In the genomic region with DNA sequence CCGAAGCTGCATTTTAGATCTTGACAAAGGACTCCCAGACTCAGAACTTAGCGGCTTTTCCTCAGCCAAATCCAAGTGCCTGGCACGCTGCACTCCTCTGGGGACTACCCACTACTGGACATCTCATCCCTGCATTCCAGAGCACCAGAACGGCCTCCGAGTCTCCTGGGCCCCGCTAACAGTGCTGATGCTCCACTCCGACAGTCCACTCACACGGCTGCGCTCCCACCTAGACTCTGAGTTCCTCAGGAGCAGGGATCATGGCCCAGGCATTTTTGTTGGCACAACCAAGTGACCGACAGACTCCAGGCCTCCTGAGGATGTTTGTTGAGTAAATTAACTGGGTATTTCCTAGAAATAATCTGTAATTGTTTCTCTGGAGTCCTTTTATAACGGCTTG, we compare ENCODE assay signal across 14 cellular contexts.
DNase-seq lines count a peak whose midpoint lies in the region; ATAC-seq and TF ChIP-seq lines count a peak whose summit lies in the region.
"Had no signal": no experiment of that assay in that cellular context is flagged by ENCODE, and none has a peak within 500 bp of the region (broad histone marks: within the 10 kb centered on the region; RNA-seq: fewer than 3 reads in every experiment).

No MANE protein-coding gene starts in this region.

- TF ChIP-seq CTCF in endodermal cell (conservative IDR thresholded peaks at IDR 0.05), result no peak
- TF ChIP-seq CTCF in neural progenitor cell (IDR thresholded peaks at IDR 0.05), result no peak

- H3K9ac ChIP-seq in endodermal cell (ENCODE audit: extremely low read depth, low read length, poor library complexity, severe bottlenecking) (no peak overlapping the region), neural progenitor cell (no peak overlapping the region)
- H3K9ac ChIP-seq: BLaER1 treated with 17β-estradiol and CSF1 and Interleukin-3, amounts not matched to agents 10 nM and 100 nM had no signal

- no peaks in the 10 kb centered on the region for H3F3A ChIP-seq in neural progenitor cell (ENCODE audit: low read depth)

- H3K9me3 Mint-ChIP-seq in endodermal cell, result no peaks in the 10 kb centered on the region
- H3K9me3 Mint-ChIP-seq in neural progenitor cell, result no peaks in the 10 kb centered on the region
- H3K9me3 Mint-ChIP-seq: CD4-positive, alpha-beta T cell had no signal

- H3K36me3 Mint-ChIP-seq in endodermal cell (ENCODE audit: low read depth) (peaks cover 87% of the 10 kb centered on the region), neural progenitor cell (peaks cover 50% of the 10 kb centered on the region)

- H3K36me3 ChIP-seq in endodermal cell (ENCODE audit: control insufficient read depth, insufficient read depth, low read length) (peaks cover 94% of the 10 kb centered on the region), neural progenitor cell (peaks cover 28% of the 10 kb centered on the region), aorta (ENCODE audit: control insufficient read depth in 1 of 2, insufficient read depth in 2 of 2, low read length in 1 of 2) (peaks cover 3 to 22% of the 10 kb centered on the region in 2 donors)

- no peaks in the 10 kb centered on the region for H3K79me2 ChIP-seq in neural progenitor cell (ENCODE audit: low read depth)

- H3K27ac Mint-ChIP-seq in endodermal cell, result peak overlapping the region; percentile 71
- H3K27ac Mint-ChIP-seq in neural progenitor cell, result peak overlapping the region; percentile 20
- H3K27ac Mint-ChIP-seq: CD4-positive, alpha-beta T cell had no signal

- H3K4me1 Mint-ChIP-seq in endodermal cell (no peaks in the 10 kb centered on the region), neural progenitor cell (no peaks in the 10 kb centered on the region)

- intact Hi-C loops in left cardiac atrium (cut with DNase I) (no loop called here), Right ventricle myocardium inferior (cut with DNase I) (no loop called here), aorta (cut with DNase I) (no loop called here)

- ATAC-seq in left cardiac atrium, result peak in 1 of 2 donors; percentile 41
- ATAC-seq in Right ventricle myocardium inferior, result no peak
- peak; percentile 47 for ATAC-seq in aorta (ENCODE audit: low FRiP score)
- no peak for ATAC-seq in GM21381 (IDR thresholded peaks at IDR 0.05; ENCODE audit: unreplicated experiment)
- no peak for ATAC-seq in HG02840 (IDR thresholded peaks at IDR 0.05; ENCODE audit: low FRiP score, unreplicated experiment)

- H3K9me3 ChIP-seq in endodermal cell (ENCODE audit: control insufficient read depth, low read length) (no peaks in the 10 kb centered on the region), neural progenitor cell (ENCODE audit: low read depth) (no peaks in the 10 kb centered on the region), aorta (ENCODE audit: control insufficient read depth, low read length) (no peaks in the 10 kb centered on the region)
- H3K9me3 ChIP-seq: BLaER1 treated with 17β-estradiol and CSF1 and Interleukin-3, amounts not matched to agents 10 nM and 100 nM had no signal

- H4K20me1 ChIP-seq in neural progenitor cell (ENCODE audit: low read depth), result no peaks in the 10 kb centered on the region
- H4K20me1 ChIP-seq: BLaER1 treated with 17β-estradiol and CSF1 and Interleukin-3, amounts not matched to agents 10 nM and 100 nM had no signal

- H3K4me3 ChIP-seq in endodermal cell (ENCODE audit: low read length) (no peak overlapping the region), neural progenitor cell (no peak overlapping the region), aorta (ENCODE audit: low read length in 2 of 2) (no peak overlapping the region)
- H3K4me3 ChIP-seq: BLaER1 treated with 17β-estradiol and CSF1 and Interleukin-3, amounts not matched to agents 10 nM and 100 nM had no signal

- WGBS in endodermal cell (ENCODE audit: insufficient coverage in 1 of 2, insufficient read length in 1 of 2), 2 experiments, result 96 to 98% methylated on average over 6 to 11 of the region's 11 CpGs
- WGBS in aorta, 2 donors, result 3 to 15% methylated on average over 11 of the region's 11 CpGs

- H3K4me3 Mint-ChIP-seq in endodermal cell, result no peak overlapping the region
- H3K4me3 Mint-ChIP-seq in neural progenitor cell, result no peak overlapping the region
- H3K4me3 Mint-ChIP-seq: CD4-positive, alpha-beta T cell had no signal

- no peaks in the 10 kb centered on the region for H3K27me3 Mint-ChIP-seq in endodermal cell (ENCODE audit: insufficient read depth)
- H3K27me3 Mint-ChIP-seq in neural progenitor cell (ENCODE audit: insufficient read depth, low read depth), result peaks cover 2% of the 10 kb centered on the region
- H3K27me3 Mint-ChIP-seq: CD4-positive, alpha-beta T cell had no signal

- no peaks in the 10 kb centered on the region for H3K27me3 ChIP-seq in endodermal cell (ENCODE audit: control insufficient read depth, insufficient read depth, low read length, poor library complexity, severe bottlenecking)
- no peaks in the 10 kb centered on the region for H3K27me3 ChIP-seq in neural progenitor cell
- no peaks in the 10 kb centered on the region for H3K27me3 ChIP-seq in aorta (ENCODE audit: control insufficient read depth in 1 of 2, insufficient read depth in 2 of 2, low read length in 1 of 2)
- H3K27me3 ChIP-seq: BLaER1 treated with 17β-estradiol and CSF1 and Interleukin-3, amounts not matched to agents 10 nM and 100 nM had no signal

- no peak overlapping the region for H2AFZ ChIP-seq in neural progenitor cell (replicated peaks)

- H3K4me1 ChIP-seq in endodermal cell (ENCODE audit: control insufficient read depth, insufficient read depth, low read length) (no peaks in the 10 kb centered on the region), neural progenitor cell (no peaks in the 10 kb centered on the region), aorta (ENCODE audit: control insufficient read depth in 1 of 2, insufficient read depth in 2 of 2, low read length in 2 of 2) (peaks cover 0 to 3% of the 10 kb centered on the region in 2 donors)
- H3K4me1 ChIP-seq: BLaER1 treated with 17β-estradiol and CSF1 and Interleukin-3, amounts not matched to agents 10 nM and 100 nM had no signal

- H3K4me2 ChIP-seq in neural progenitor cell, result no peak overlapping the region
- H3K4me2 ChIP-seq: BLaER1 treated with 17β-estradiol and CSF1 and Interleukin-3, amounts not matched to agents 10 nM and 100 nM had no signal

- peak; percentile 47 for DNase-seq in left cardiac atrium
- no peak for DNase-seq in Right ventricle myocardium inferior (ENCODE audit: missing footprints)
- no peak for DNase-seq in endodermal cell
- no peak for DNase-seq in neural progenitor cell (ENCODE audit: low spot score)
- DNase-seq in aorta, result peak in 1 of 2 donors; percentile 61
- DNase-seq in HCEC 1CT, result no peak
- DNase-seq: ACHN; Calu3; CD4-positive, alpha-beta T cell; DMS 273 treated with DMSO at 0.1 percent for 48 hours; IMR-90 had no signal

- H3K27ac ChIP-seq in endodermal cell (ENCODE audit: low read depth, low read length) (no peak overlapping the region), neural progenitor cell (no peak overlapping the region), aorta (ENCODE audit: low read depth in 1 of 2, low read length in 2 of 2) (peak overlapping the region; percentile 10 to 82)
- H3K27ac ChIP-seq: BLaER1 treated with 17β-estradiol and CSF1 and Interleukin-3, amounts not matched to agents 10 nM and 100 nM had no signal

Comparison
In these comparisons a context has a peak if more than half of its experiments do, and no peak if none do; other contexts are left out.
1. H3K27ac ChIP-seq: peak in aorta (2 of 2); none in endodermal cell (single experiment) and neural progenitor cell (single experiment).